In the genomic region with DNA sequence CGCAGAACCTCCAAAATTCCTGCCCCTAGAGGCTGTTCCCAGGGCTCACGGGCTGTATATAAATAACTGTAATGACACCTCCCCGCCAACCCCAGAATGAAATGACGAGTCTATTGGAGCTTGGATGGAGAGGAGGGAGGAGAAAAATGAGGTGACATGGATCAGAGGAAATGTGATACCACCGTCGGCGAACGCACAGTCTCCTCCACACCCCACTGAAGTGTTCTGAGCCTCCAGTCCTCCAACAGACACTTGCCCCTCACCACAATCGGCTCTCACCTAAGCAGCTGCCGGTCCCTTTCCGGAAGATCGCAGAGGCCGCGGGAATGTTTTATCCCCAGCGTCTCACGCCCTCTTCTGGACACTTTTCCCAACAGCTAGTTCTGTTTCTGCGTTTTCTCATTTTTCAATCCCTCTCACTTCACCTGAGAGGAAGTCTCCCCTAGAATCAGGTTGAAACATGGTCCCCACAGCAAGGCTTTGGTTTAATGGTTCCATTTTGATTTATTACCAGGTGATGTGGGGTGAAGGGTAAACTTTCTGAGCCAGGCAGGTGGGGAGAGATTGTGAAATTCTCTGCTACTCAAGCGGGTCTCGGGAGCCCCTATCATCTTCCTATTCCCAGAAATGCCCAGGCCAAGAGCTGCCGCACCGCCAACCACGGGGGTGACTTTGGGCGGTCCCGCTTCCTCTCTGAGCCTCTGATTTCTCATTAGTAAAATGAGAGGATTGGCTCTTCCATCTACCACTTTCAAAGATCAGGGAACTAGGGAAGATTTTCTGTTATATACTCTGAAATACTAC, we compare ENCODE assay signal across 8 cellular contexts. TPM values are rescaled to one million over a fixed set of nuclear protein-coding genes. Genes with fewer than 3 reads are reported as not detected.
DNase-seq lines count a peak whose midpoint lies in the region; ATAC-seq and TF ChIP-seq lines count a peak whose summit lies in the region.

No MANE protein-coding gene starts in this region.

- no peak for ATAC-seq in T-helper 17 cell

- no peaks in the 10 kb centered on the region for H3K27me3 ChIP-seq in prostate gland (replicated peaks; ENCODE audit: insufficient read depth)

- H3K36me3 Mint-ChIP-seq in activated CD4-positive, alpha-beta T cell treated with anti-CD3 and anti-CD28 coated beads, Interleukin-2, amount 10 ng/mL, durations not matched to agents 7 days and 5 days (ENCODE audit: low read depth), result no peaks in the 10 kb centered on the region
- H3K36me3 Mint-ChIP-seq in T-helper 17 cell (ENCODE audit: low read depth), result peaks cover 4% of the 10 kb centered on the region

- H3K4me3 Mint-ChIP-seq in activated CD4-positive, alpha-beta T cell treated with anti-CD3 and anti-CD28 coated beads, Interleukin-2, amount 10 ng/mL, durations not matched to agents 7 days and 5 days, result no peak overlapping the region
- no peak overlapping the region for H3K4me3 Mint-ChIP-seq in T-helper 17 cell

- DNase-seq in activated CD4-positive, alpha-beta T cell treated with anti-CD3 and anti-CD28 coated beads, Interleukin-2, amount 10 ng/mL, durations not matched to agents 7 days and 5 days, result peak; percentile 17
- no peak for DNase-seq in activated CD4-positive, alpha-beta T cell treated with anti-CD3 and anti-CD28 coated beads, Interleukin-2, amount 50 U/mL, for 4 hours
- DNase-seq in NCI-H1105 treated with DMSO at 0.1 percent for 48 hours (lab: John Stamatoyannopoulos, UW), result peak; percentile 82
- peak; percentile 23 for DNase-seq in UCSD-AML1 (lab: John Stamatoyannopoulos, UW; ENCODE audit: unreplicated experiment)
- DNase-seq in glomerular visceral epithelial cell (ENCODE audit: extremely low spot score), result peak; percentile 32
- DNase-seq in prostate gland (ENCODE audit: low spot score), result peak; percentile 55
- no peak for DNase-seq in T-helper 17 cell
- no peak for DNase-seq in cortex of kidney (lab: John Stamatoyannopoulos, UW)

- no peak overlapping the region for H3K27ac ChIP-seq in prostate gland

- H3K9me3 ChIP-seq in prostate gland (no peaks in the 10 kb centered on the region), T-helper 17 cell (ENCODE audit: control insufficient read depth, low read length, poor library complexity, severe bottlenecking) (no peaks in the 10 kb centered on the region)

- peaks cover 8% of the 10 kb centered on the region for H3K4me1 Mint-ChIP-seq in activated CD4-positive, alpha-beta T cell treated with anti-CD3 and anti-CD28 coated beads, Interleukin-2, amount 10 ng/mL, durations not matched to agents 7 days and 5 days
- H3K4me1 Mint-ChIP-seq in T-helper 17 cell, result peaks cover 9% of the 10 kb centered on the region

- TF ChIP-seq POLR2A in prostate gland (IDR thresholded peaks at IDR 0.05), result no peak

- CTCF ChIA-PET in activated CD4-positive, alpha-beta T cell treated with anti-CD3 and anti-CD28 coated beads, Interleukin-2, amount 10 ng/mL, durations not matched to agents 7 days and 5 days (lab: Charles Lee), result interaction anchor here (0.7 to 1.6 kb wide), 3 partner anchors 9 to 200 kb away, joined by 3 to 5 read pairs (median 3); partner anchors contain the start of gene MYO5B

- peak; percentile 26 to 62 (median 55) for TF ChIP-seq CTCF in prostate gland (IDR thresholded peaks at IDR 0.05)

- peaks cover 52% of the 10 kb centered on the region for H3K27me3 Mint-ChIP-seq in activated CD4-positive, alpha-beta T cell treated with anti-CD3 and anti-CD28 coated beads, Interleukin-2, amount 10 ng/mL, durations not matched to agents 7 days and 5 days
- H3K27me3 Mint-ChIP-seq in T-helper 17 cell, result peaks cover 73% of the 10 kb centered on the region

- no peak overlapping the region for H3K4me3 ChIP-seq in prostate gland

- H3K27ac Mint-ChIP-seq in activated CD4-positive, alpha-beta T cell treated with anti-CD3 and anti-CD28 coated beads, Interleukin-2, amount 10 ng/mL, durations not matched to agents 7 days and 5 days, result no peak overlapping the region
- H3K27ac Mint-ChIP-seq in T-helper 17 cell, result no peak overlapping the region

- WGBS in prostate gland, result 22% methylated on average over 24 of the region's 24 CpGs

- peaks cover 2% of the 10 kb centered on the region for H3K9me3 Mint-ChIP-seq in activated CD4-positive, alpha-beta T cell treated with anti-CD3 and anti-CD28 coated beads, Interleukin-2, amount 10 ng/mL, durations not matched to agents 7 days and 5 days

- intact Hi-C loops in prostate gland (cut with DNase I), result no loop called here

- POLR2A ChIA-PET in activated CD4-positive, alpha-beta T cell treated with anti-CD3 and anti-CD28 coated beads, Interleukin-2, amount 10 ng/mL, durations not matched to agents 7 days and 5 days (lab: Charles Lee), result no interaction called here

- no peaks in the 10 kb centered on the region for H3K36me3 ChIP-seq in prostate gland

- no peaks in the 10 kb centered on the region for H3K4me1 ChIP-seq in prostate gland (replicated peaks)

RNA-seq across cellular contexts. Expression of gene MYO5B, which starts 9.1 kb away (rescaled TPM):
- under 1 TPM in 1 of 2 experiments, not detected in 1; 0.12 TPM for total RNA-seq in activated CD4-positive, alpha-beta T cell treated with anti-CD3 and anti-CD28 coated beads, Interleukin-2, amount 10 ng/mL, durations not matched to agents 7 days and 5 days
- total RNA-seq in prostate gland (10 to 100 TPM; 28.5 to 31.1 TPM), T-helper 17 cell (under 1 TPM in 1 of 2 donors, not detected in 1; 0.12 TPM)

Comparison
In these comparisons a context has a peak if more than half of its experiments do, and no peak if none do; other contexts are left out.
1. DNase-seq: peak in activated CD4-positive, alpha-beta T cell treated with anti-CD3 and anti-CD28 coated beads, Interleukin-2, amount 10 ng/mL, durations not matched to agents 7 days and 5 days (single experiment), NCI-H1105 treated with DMSO at 0.1 percent for 48 hours (single experiment), UCSD-AML1 (single experiment), glomerular visceral epithelial cell (single experiment) and prostate gland (single experiment); none in activated CD4-positive, alpha-beta T cell treated with anti-CD3 and anti-CD28 coated beads, Interleukin-2, amount 50 U/mL, for 4 hours (0 of 2), T-helper 17 cell (0 of 3) and cortex of kidney (single experiment).
2. RNA of gene MYO5B, which starts 9.1 kb away (total RNA-seq): 28.5 to 31.1 TPM in prostate gland; 0.12 TPM in activated CD4-positive, alpha-beta T cell treated with anti-CD3 and anti-CD28 coated beads, Interleukin-2, amount 10 ng/mL, durations not matched to agents 7 days and 5 days and 0.12 TPM in T-helper 17 cell; every median in the first group is over 10 times any median in the second.